ENCODE assay signal across 9 cellular contexts in the genomic region with DNA sequence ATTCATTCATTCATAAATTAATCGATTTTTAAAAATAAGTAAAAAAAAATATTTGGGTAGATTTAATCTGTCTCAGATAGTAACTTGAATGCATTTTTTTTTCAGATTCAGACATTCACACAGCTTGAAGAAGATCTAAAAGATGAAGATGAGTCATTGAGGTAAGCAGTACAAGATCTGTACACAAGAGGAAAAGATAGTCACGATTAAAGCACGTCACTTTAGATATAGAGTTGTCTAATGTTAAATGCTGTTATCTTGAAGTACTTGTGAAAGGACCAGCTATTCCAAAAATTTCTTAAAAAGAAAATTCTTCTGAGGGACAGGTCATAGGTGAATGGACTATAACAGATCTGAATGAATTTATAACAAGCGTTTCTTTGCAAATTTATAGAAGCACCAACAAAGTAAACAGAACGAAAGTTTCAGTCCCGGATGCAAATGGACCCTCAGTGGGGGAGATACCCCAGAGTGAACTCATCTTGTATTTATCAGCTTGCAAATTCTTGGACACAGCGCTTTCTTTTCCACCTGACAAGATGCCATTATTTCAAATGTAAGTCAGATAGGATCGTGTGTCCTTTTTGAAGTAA. TPM values are rescaled to one million over a fixed set of nuclear protein-coding genes. Genes with fewer than 3 reads are reported as not detected.
DNase-seq lines count a peak whose midpoint lies in the region; ATAC-seq, FAIRE-seq and TF ChIP-seq lines count a peak whose summit lies in the region.
"Had no signal": no experiment of that assay in that cellular context is flagged by ENCODE, and none has a peak within 500 bp of the region (broad histone marks: within the 10 kb centered on the region; RNA-seq: fewer than 3 reads in every experiment).

No MANE protein-coding gene starts in this region.

- peaks cover 5% of the 10 kb centered on the region for H3K36me3 ChIP-seq in CD4-positive, CD25-positive, alpha-beta regulatory T cell (ENCODE audit: control insufficient read depth, insufficient read depth, low read length)
- H3K36me3 ChIP-seq in keratinocyte (ENCODE audit: control insufficient read depth in 2 of 2, extremely low read depth in 1 of 2, insufficient read depth in 2 of 2, low read length in 2 of 2) = no peaks in the 10 kb centered on the region
- H3K36me3 ChIP-seq in H7 (replicated peaks; ENCODE audit: control insufficient read depth, insufficient read depth, low read length) = no peaks in the 10 kb centered on the region; the same call in 1 of the 2 replicates
- H3K36me3 ChIP-seq in upper lobe of left lung = peaks cover 0 to 48% (median 13%) of the 10 kb centered on the region in 4 donors

- no peak for TF ChIP-seq POLR2A in upper lobe of left lung (IDR thresholded peaks at IDR 0.05)

- peak in 2 of 3 donors; percentile 63 to 65 for DNase-seq in CD4-positive, CD25-positive, alpha-beta regulatory T cell
- no peak for DNase-seq in activated CD4-positive, alpha-beta memory T cell treated with anti-CD3 and anti-CD28 coated beads, Interleukin-2, amount 10 ng/mL, durations not matched to agents 7 days and 5 days
- DNase-seq in keratinocyte (ENCODE audit: low read depth, low spot score) = no peak
- DNase-seq in G401 (ENCODE audit: low spot score) = no peak
- DNase-seq in H7 = no peak
- no peak for DNase-seq in upper lobe of left lung
- no peak for DNase-seq in GOT3 (lab: John Stamatoyannopoulos, UW)

- H3K27ac ChIP-seq in CD4-positive, CD25-positive, alpha-beta regulatory T cell (ENCODE audit: insufficient read depth, low read length, poor library complexity, severe bottlenecking) = peak overlapping the region; percentile 84
- H3K27ac ChIP-seq in keratinocyte (ENCODE audit: control insufficient read depth, insufficient read depth, low read length) (peak overlapping the region; percentile 60), upper lobe of left lung (no peak overlapping the region)
- H3K27ac ChIP-seq: C4-2B had no signal

- peaks cover 16 to 41% (median 20%) of the 10 kb centered on the region in 4 donors for H3K4me1 Mint-ChIP-seq in CD4-positive, CD25-positive, alpha-beta regulatory T cell
- peaks cover 20% of the 10 kb centered on the region for H3K4me1 Mint-ChIP-seq in activated CD4-positive, alpha-beta memory T cell treated with anti-CD3 and anti-CD28 coated beads, Interleukin-2, amount 10 ng/mL, durations not matched to agents 7 days and 5 days

- peak overlapping the region; percentile 77 for H3K4me3 ChIP-seq in CD4-positive, CD25-positive, alpha-beta regulatory T cell (ENCODE audit: low read depth, low read length)
- H3K4me3 ChIP-seq in keratinocyte (ENCODE audit: control insufficient read depth in 2 of 3, extremely low read depth in 1 of 3, insufficient read depth in 2 of 3, low read depth in 1 of 3, low read length in 3 of 3) (peak overlapping the region in 1 of 3 experiments; percentile 23), H7 (ENCODE audit: insufficient read depth, low read depth, low read length) (no peak overlapping the region), upper lobe of left lung (no peak overlapping the region)

- H3K4me3 Mint-ChIP-seq in CD4-positive, CD25-positive, alpha-beta regulatory T cell = peak overlapping the region; percentile 60 to 88 (median 80)
- peak overlapping the region; percentile 2 for H3K4me3 Mint-ChIP-seq in activated CD4-positive, alpha-beta memory T cell treated with anti-CD3 and anti-CD28 coated beads, Interleukin-2, amount 10 ng/mL, durations not matched to agents 7 days and 5 days

- dilution Hi-C loops in keratinocyte (cut with MboI; ENCODE audit: extremely low pct_ligation_motif_present, low sequenced_read_pairs) = no loop called here

- H4K20me1 ChIP-seq in keratinocyte (ENCODE audit: control insufficient read depth, extremely low read depth, insufficient read depth, low read length) = no peaks in the 10 kb centered on the region

- no peaks in the 10 kb centered on the region for H3K9me1 ChIP-seq in keratinocyte (ENCODE audit: control insufficient read depth, extremely low read depth, insufficient read depth, low read length)

- no peaks in the 10 kb centered on the region for H3K79me2 ChIP-seq in keratinocyte (ENCODE audit: control insufficient read depth, insufficient read depth, low read length)

- H3K27ac Mint-ChIP-seq in CD4-positive, CD25-positive, alpha-beta regulatory T cell = peak overlapping the region; percentile 94 to 95 (median 95)
- peak overlapping the region; percentile 47 for H3K27ac Mint-ChIP-seq in activated CD4-positive, alpha-beta memory T cell treated with anti-CD3 and anti-CD28 coated beads, Interleukin-2, amount 10 ng/mL, durations not matched to agents 7 days and 5 days

- 67 to 76% methylated on average over 8 of the region's 8 CpGs for WGBS in upper lobe of left lung, 2 donors

- no peak overlapping the region for H3K9ac ChIP-seq in keratinocyte (ENCODE audit: control insufficient read depth, extremely low read depth, insufficient read depth, low read length)

- peaks cover 0 to 2% (median 0%) of the 10 kb centered on the region in 7 donors for H3K9me3 Mint-ChIP-seq in CD4-positive, CD25-positive, alpha-beta regulatory T cell
- no peaks in the 10 kb centered on the region for H3K9me3 Mint-ChIP-seq in activated CD4-positive, alpha-beta memory T cell treated with anti-CD3 and anti-CD28 coated beads, Interleukin-2, amount 10 ng/mL, durations not matched to agents 7 days and 5 days

- in situ Hi-C loops in G401 (cut with HindIII; ENCODE audit: low sequenced_read_pairs) = no loop called here

- CTCF ChIA-PET in activated CD4-positive, alpha-beta memory T cell treated with anti-CD3 and anti-CD28 coated beads, Interleukin-2, amount 10 ng/mL, durations not matched to agents 7 days and 5 days (lab: Charles Lee) = interaction anchor here (0.8 to 2.9 kb wide), 6 partner anchors 10 to 176 kb away, joined by 3 to 24 read pairs (median 4); a partner anchor contains a TSS

- TF ChIP-seq CTCF in keratinocyte (optimal IDR thresholded peaks at IDR 0.05 in 1 of 3, IDR thresholded peaks at IDR 0.05 in 1 of 3, conservative IDR thresholded peaks at IDR 0.05 in 1 of 3; ENCODE audit: extremely low read depth in 1 of 3, insufficient read depth in 2 of 3, low read length in 3 of 3) = no peak
- TF ChIP-seq CTCF in upper lobe of left lung (IDR thresholded peaks at IDR 0.05) = no peak

- no peak for TF ChIP-seq EP300 in upper lobe of left lung (IDR thresholded peaks at IDR 0.05)

- H3K27me3 ChIP-seq in CD4-positive, CD25-positive, alpha-beta regulatory T cell (ENCODE audit: control insufficient read depth, insufficient read depth, low read length) = no peaks in the 10 kb centered on the region
- H3K27me3 ChIP-seq in keratinocyte (ENCODE audit: control insufficient read depth, extremely low read depth, insufficient read depth, low read length) (no peaks in the 10 kb centered on the region), H7 (ENCODE audit: control insufficient read depth, insufficient read depth, low read length) (no peaks in the 10 kb centered on the region), upper lobe of left lung (no peaks in the 10 kb centered on the region)

- ATAC-seq in CD4-positive, CD25-positive, alpha-beta regulatory T cell (ENCODE audit: low read depth in 2 of 2) = peak; percentile 89 to 93
- peak; percentile 7 for ATAC-seq in GM21381 (IDR thresholded peaks at IDR 0.05; ENCODE audit: unreplicated experiment)
- no peak for ATAC-seq in upper lobe of left lung (ENCODE audit: low FRiP score in 2 of 2)

- no peak for FAIRE-seq in keratinocyte (lab: Jason Lieb, UNC)

- H3K36me3 Mint-ChIP-seq in CD4-positive, CD25-positive, alpha-beta regulatory T cell = peaks cover 12% of the 10 kb centered on the region
- peaks cover 37% of the 10 kb centered on the region for H3K36me3 Mint-ChIP-seq in activated CD4-positive, alpha-beta memory T cell treated with anti-CD3 and anti-CD28 coated beads, Interleukin-2, amount 10 ng/mL, durations not matched to agents 7 days and 5 days (ENCODE audit: low read depth)

- no peaks in the 10 kb centered on the region for H3K27me3 Mint-ChIP-seq in CD4-positive, CD25-positive, alpha-beta regulatory T cell
- H3K27me3 Mint-ChIP-seq in activated CD4-positive, alpha-beta memory T cell treated with anti-CD3 and anti-CD28 coated beads, Interleukin-2, amount 10 ng/mL, durations not matched to agents 7 days and 5 days = no peaks in the 10 kb centered on the region

- peaks cover 16% of the 10 kb centered on the region for H3K4me1 ChIP-seq in CD4-positive, CD25-positive, alpha-beta regulatory T cell (ENCODE audit: control insufficient read depth, insufficient read depth, low read length, poor library complexity, severe bottlenecking)
- H3K4me1 ChIP-seq in keratinocyte (ENCODE audit: control insufficient read depth, extremely low read depth, insufficient read depth, low read length) (peaks cover 14% of the 10 kb centered on the region), upper lobe of left lung (no peaks in the 10 kb centered on the region)

- H3K4me2 ChIP-seq in keratinocyte (ENCODE audit: control insufficient read depth, extremely low read depth, insufficient read depth, low read depth, low read length) = peak overlapping the region; percentile 62

- POLR2A ChIA-PET in activated CD4-positive, alpha-beta memory T cell treated with anti-CD3 and anti-CD28 coated beads, Interleukin-2, amount 10 ng/mL, durations not matched to agents 7 days and 5 days (lab: Charles Lee) = interaction anchor here (0.7 to 7.0 kb wide), 11 partner anchors 9 to 970 kb away, joined by 3 to 109 read pairs (median 3); a partner anchor contains a TSS

- H3K9me3 ChIP-seq in CD4-positive, CD25-positive, alpha-beta regulatory T cell (ENCODE audit: control insufficient read depth in 2 of 2, low read length in 2 of 2) = no peaks in the 10 kb centered on the region
- no peaks in the 10 kb centered on the region for H3K9me3 ChIP-seq in keratinocyte (ENCODE audit: control insufficient read depth, low read depth, low read length)
- H3K9me3 ChIP-seq in upper lobe of left lung = no peaks in the 10 kb centered on the region

- H2AFZ ChIP-seq in keratinocyte (ENCODE audit: control insufficient read depth, low read length) = no peak overlapping the region

RNA-seq across cellular contexts. Expression of a gene that starts 31.2 kb away (rescaled TPM):
- total RNA-seq in CD4-positive, CD25-positive, alpha-beta regulatory T cell = 68.2 TPM
- polyA plus RNA-seq in CD4-positive, CD25-positive, alpha-beta regulatory T cell = 10 to 100 TPM; 31.8 to 55.6 (median 44.6) TPM
- 10 to 100 TPM; 43.6 to 44.3 TPM for total RNA-seq in activated CD4-positive, alpha-beta memory T cell treated with anti-CD3 and anti-CD28 coated beads, Interleukin-2, amount 10 ng/mL, durations not matched to agents 7 days and 5 days
- polyA plus RNA-seq in keratinocyte = 21.4 to 38.1 TPM (median 25.7 TPM) in 3 replicates
- 200 TPM for polyA plus RNA-seq in keratinocyte (2011; ENCODE audit: low read depth)
- 13.4 and 26.8 TPM in 2 replicates for polyA plus RNA-seq in keratinocyte (2011; cell fraction: cytosol; rRNA removed)
- polyA plus RNA-seq in keratinocyte (2011; cell fraction: nucleus; rRNA removed) = 35.8 and 50.7 TPM in 2 replicates
- 17.9 and 22.3 TPM in 2 replicates for polyA plus RNA-seq in keratinocyte (2012; ENCODE audit: low replicate concordance)
- 3.2 to 53.6 TPM (median 23.2 TPM) in 3 replicates for polyA minus RNA-seq in keratinocyte
- 24.2 TPM for polyA minus RNA-seq in keratinocyte (2011; cell fraction: cytosol; rRNA and poly(A)+ RNA removed)
- 24.9 and 49.7 TPM in 2 replicates for polyA minus RNA-seq in keratinocyte (2011; cell fraction: nucleus; rRNA and poly(A)+ RNA removed)
- total RNA-seq in G401 (2014; rRNA removed; shearing (Covaris generic)) = 21.8 and 31.9 TPM in 2 replicates
- total RNA-seq in H7 (2014; rRNA removed; shearing (Covaris generic)) = 15.3 and 24.9 TPM in 2 replicates
- 10 to 100 TPM; 26.0 to 62.7 (median 31.5) TPM for total RNA-seq in upper lobe of left lung

Comparison
In these comparisons a context has a peak if more than half of its experiments do, and no peak if none do; other contexts are left out.
1. ATAC-seq: peak in CD4-positive, CD25-positive, alpha-beta regulatory T cell (2 of 2) and GM21381 (single experiment); none in upper lobe of left lung (0 of 2).
2. DNase-seq: peak in CD4-positive, CD25-positive, alpha-beta regulatory T cell (2 of 3); none in activated CD4-positive, alpha-beta memory T cell treated with anti-CD3 and anti-CD28 coated beads, Interleukin-2, amount 10 ng/mL, durations not matched to agents 7 days and 5 days (single experiment), keratinocyte (single experiment), G401 (single experiment), H7 (single experiment), upper lobe of left lung (0 of 2) and GOT3 (single experiment).
3. H3K27ac ChIP-seq: peak in CD4-positive, CD25-positive, alpha-beta regulatory T cell (single experiment) and keratinocyte (single experiment); none in upper lobe of left lung (0 of 4).